39 cellular contexts compared by ENCODE assay signal in genomic region chr12:6016756-6017155, GRCh38.
"Had no signal": no experiment of that assay in that cellular context is flagged by ENCODE, and none has a peak within 500 bp of the region (broad histone marks: within the 10 kb centered on the region; RNA-seq: fewer than 3 reads in every experiment).

No MANE protein-coding gene starts in this region.

- H3K27ac ChIP-seq: adrenal gland, body of pancreas, brain microvascular endothelial cell, breast epithelium, VCaP had no signal

- H3K27ac Mint-ChIP-seq: activated CD4-positive, alpha-beta memory T cell treated with anti-CD3 and anti-CD28 coated beads for 36 hours; activated CD4-positive, alpha-beta T cell treated with anti-CD3 and anti-CD28 coated beads for 36 hours; activated CD8-positive, alpha-beta T cell treated with anti-CD3 and anti-CD28 coated beads for 36 hours; activated naive CD4-positive, alpha-beta T cell treated with anti-CD3 and anti-CD28 coated beads for 36 hours; activated naive CD4-positive, alpha-beta T cell treated with anti-CD3 and anti-CD28 coated beads, Interleukin-2, amount 50 U/mL, for 72 hours; activated naive CD8-positive, alpha-beta T cell treated with anti-CD3 and anti-CD28 coated beads for 36 hours; activated T-cell treated with anti-CD3 and anti-CD28 coated beads, Interleukin-2, amount 50 U/mL, for 72 hours; activated T-helper 1 cell treated with anti-CD3 and anti-CD28 coated beads, Interleukin-12 subunit alpha, Interleukin-12 subunit beta, Interleukin-2, Interleukin-4 antibody, amounts not matched to agents 30 ng/mL and 10 ng/mL and 1 ng/mL, durations not matched to agents 14 hours and 24 hours and 36 hours; activated T-helper 17 cell treated with anti-CD3 and anti-CD28 coated beads, Interleukin-2, amount 50 U/mL, for 72 hours; T-helper 1 cell treated with Interleukin-12 subunit alpha and Interleukin-12 subunit beta and Interleukin-4 antibody, amounts not matched to agents 30 μg/mL and 1 μg/mL, for 36 hours; T-helper 2 cell treated with Interferon-gamma antibody and Interleukin-4, amounts not matched to agents 5 μg/mL and 100 μg/mL, for 36 hours had no signal

- H3K4me3 Mint-ChIP-seq: activated CD4-positive, alpha-beta memory T cell treated with anti-CD3 and anti-CD28 coated beads for 36 hours; activated CD4-positive, alpha-beta T cell treated with anti-CD3 and anti-CD28 coated beads for 36 hours; activated CD8-positive, alpha-beta T cell treated with anti-CD3 and anti-CD28 coated beads for 36 hours; activated naive CD4-positive, alpha-beta T cell treated with anti-CD3 and anti-CD28 coated beads for 36 hours; activated naive CD8-positive, alpha-beta T cell treated with anti-CD3 and anti-CD28 coated beads for 36 hours; activated T-cell treated with anti-CD3 and anti-CD28 coated beads, Interleukin-2, amount 50 U/mL, for 4 hours; activated T-cell treated with anti-CD3 and anti-CD28 coated beads, Interleukin-2, amount 50 U/mL, for 72 hours; activated T-helper 1 cell treated with anti-CD3 and anti-CD28 coated beads, Interleukin-12 subunit alpha, Interleukin-12 subunit beta, Interleukin-2, Interleukin-4 antibody, amounts not matched to agents 30 ng/mL and 10 ng/mL and 1 ng/mL, durations not matched to agents 14 hours and 24 hours and 36 hours; activated T-helper 17 cell treated with anti-CD3 and anti-CD28 coated beads, Interleukin-2, amount 50 U/mL, for 72 hours; T-helper 1 cell treated with Interleukin-12 subunit alpha and Interleukin-12 subunit beta and Interleukin-4 antibody, amounts not matched to agents 30 μg/mL and 1 μg/mL, for 36 hours; T-helper 2 cell treated with Interferon-gamma antibody and Interleukin-4, amounts not matched to agents 5 μg/mL and 100 μg/mL, for 36 hours had no signal

- ATAC-seq: activated CD4-positive, alpha-beta T cell treated with anti-CD3 and anti-CD28 coated beads for 36 hours; activated CD4-positive, CD25-positive, alpha-beta regulatory T cell treated with anti-CD3 and anti-CD28 coated beads, Interleukin-2, amount 50 U/mL, for 24 hours; activated CD8-positive, alpha-beta T cell treated with anti-CD3 and anti-CD28 coated beads for 36 hours; activated naive CD4-positive, alpha-beta T cell treated with anti-CD3 and anti-CD28 coated beads, Interleukin-2, amount 50 U/mL, for 72 hours; activated T-cell treated with anti-CD3 and anti-CD28 coated beads, Interleukin-2, amount 50 U/mL, for 4 hours; activated T-cell treated with anti-CD3 and anti-CD28 coated beads, Interleukin-2, amount 50 U/mL, for 72 hours; activated T-helper 17 cell treated with anti-CD3 and anti-CD28 coated beads, Interleukin-2, amount 50 U/mL, for 72 hours; body of pancreas had no signal

- DNase-seq: activated CD4-positive, alpha-beta memory T cell treated with anti-CD3 and anti-CD28 coated beads for 36 hours; activated CD4-positive, alpha-beta T cell treated with anti-CD3 and anti-CD28 coated beads for 1 hour; activated CD4-positive, alpha-beta T cell treated with anti-CD3 and anti-CD28 coated beads for 36 hours; activated CD4-positive, alpha-beta T cell treated with anti-CD3 and anti-CD28 coated beads for 48 hours; activated CD4-positive, alpha-beta T cell treated with anti-CD3 and anti-CD28 coated beads, Interleukin-2, amount 50 U/mL, for 1 hour; activated CD4-positive, alpha-beta T cell treated with anti-CD3 and anti-CD28 coated beads, Interleukin-2, amount 50 U/mL, for 4 hours; activated CD4-positive, CD25-positive, alpha-beta regulatory T cell; activated CD8-positive, alpha-beta memory T cell treated with anti-CD3 and anti-CD28 coated beads, Interleukin-2, amount 50 U/mL, for 4 hours; activated CD8-positive, alpha-beta T cell treated with anti-CD3 and anti-CD28 coated beads for 36 hours; activated effector memory CD4-positive, alpha-beta T cell treated with anti-CD3 and anti-CD28 coated beads, Interleukin-2, amount 50 U/mL, for 16 hours; activated gamma-delta T cell treated with Interleukin-2 at 50 U/mL for 16 hours; activated naive CD4-positive, alpha-beta T cell; activated naive CD4-positive, alpha-beta T cell treated with anti-CD3 and anti-CD28 coated beads for 36 hours; activated naive CD4-positive, alpha-beta T cell treated with anti-CD3 and anti-CD28 coated beads, Interleukin-2, amount 50 U/mL, for 16 hours; activated naive CD8-positive, alpha-beta T cell treated with anti-CD3 and anti-CD28 coated beads for 36 hours; activated T-cell treated with anti-CD3 and anti-CD28 coated beads for 4 hours; activated T-cell treated with anti-CD3 and anti-CD28 coated beads, Interleukin-2, amount 50 U/mL, for 1 hour; activated T-cell treated with anti-CD3 and anti-CD28 coated beads, Interleukin-2, amount 50 U/mL, for 4 hours; activated T-cell treated with anti-CD3 and anti-CD28 coated beads, Interleukin-2, amount 50 U/mL, for 72 hours; adrenal gland; amniotic stem cell; aorta; body of pancreas; brain microvascular endothelial cell; central memory CD4-positive, alpha-beta T cell; SW 1271; T-helper 1 cell; T-helper 2 cell; T-helper 9 cell had no signal

- H3K27me3 ChIP-seq: adrenal gland, body of pancreas, brain microvascular endothelial cell, breast epithelium had no signal

- H3K4me3 ChIP-seq: adrenal gland, body of pancreas, breast epithelium had no signal

- H3K27me3 Mint-ChIP-seq: activated naive CD8-positive, alpha-beta T cell treated with anti-CD3 and anti-CD28 coated beads for 36 hours had no signal

- H3K9me3 Mint-ChIP-seq: activated CD4-positive, alpha-beta memory T cell treated with anti-CD3 and anti-CD28 coated beads for 36 hours; activated CD8-positive, alpha-beta T cell treated with anti-CD3 and anti-CD28 coated beads for 36 hours; activated naive CD4-positive, alpha-beta T cell treated with anti-CD3 and anti-CD28 coated beads for 36 hours; activated naive CD4-positive, alpha-beta T cell treated with anti-CD3 and anti-CD28 coated beads, Interleukin-2, amount 50 U/mL, for 72 hours; activated naive CD8-positive, alpha-beta T cell treated with anti-CD3 and anti-CD28 coated beads for 36 hours; activated T-cell treated with anti-CD3 and anti-CD28 coated beads, Interleukin-2, amount 50 U/mL, for 4 hours; activated T-cell treated with anti-CD3 and anti-CD28 coated beads, Interleukin-2, amount 50 U/mL, for 72 hours; activated T-helper 1 cell treated with anti-CD3 and anti-CD28 coated beads, Interleukin-12 subunit alpha, Interleukin-12 subunit beta, Interleukin-2, Interleukin-4 antibody, amounts not matched to agents 30 ng/mL and 10 ng/mL and 1 ng/mL, durations not matched to agents 14 hours and 24 hours and 36 hours; activated T-helper 17 cell treated with anti-CD3 and anti-CD28 coated beads, Interleukin-2, amount 50 U/mL, for 72 hours; T-helper 1 cell treated with Interleukin-12 subunit alpha and Interleukin-12 subunit beta and Interleukin-4 antibody, amounts not matched to agents 30 μg/mL and 1 μg/mL, for 36 hours; T-helper 2 cell treated with Interferon-gamma antibody and Interleukin-4, amounts not matched to agents 5 μg/mL and 100 μg/mL, for 36 hours had no signal

- FAIRE-seq: astrocyte, TTC549 had no signal

- H3K4me1 ChIP-seq: adrenal gland, body of pancreas, breast epithelium had no signal

- H3K9me3 ChIP-seq: adrenal gland, body of pancreas, breast epithelium had no signal

- H3K36me3 Mint-ChIP-seq: activated CD4-positive, alpha-beta memory T cell treated with anti-CD3 and anti-CD28 coated beads for 36 hours; activated naive CD4-positive, alpha-beta T cell treated with anti-CD3 and anti-CD28 coated beads, Interleukin-2, amount 50 U/mL, for 72 hours; activated naive CD8-positive, alpha-beta T cell treated with anti-CD3 and anti-CD28 coated beads for 36 hours had no signal

- H3K36me3 ChIP-seq: adrenal gland, brain microvascular endothelial cell, breast epithelium had no signal

- H3K4me1 Mint-ChIP-seq: activated CD4-positive, alpha-beta T cell treated with anti-CD3 and anti-CD28 coated beads for 36 hours; activated naive CD8-positive, alpha-beta T cell treated with anti-CD3 and anti-CD28 coated beads for 36 hours; activated T-helper 17 cell treated with anti-CD3 and anti-CD28 coated beads, Interleukin-2, amount 50 U/mL, for 72 hours had no signal
